ENCODE assay signal across 18 cellular contexts in the genomic region with DNA sequence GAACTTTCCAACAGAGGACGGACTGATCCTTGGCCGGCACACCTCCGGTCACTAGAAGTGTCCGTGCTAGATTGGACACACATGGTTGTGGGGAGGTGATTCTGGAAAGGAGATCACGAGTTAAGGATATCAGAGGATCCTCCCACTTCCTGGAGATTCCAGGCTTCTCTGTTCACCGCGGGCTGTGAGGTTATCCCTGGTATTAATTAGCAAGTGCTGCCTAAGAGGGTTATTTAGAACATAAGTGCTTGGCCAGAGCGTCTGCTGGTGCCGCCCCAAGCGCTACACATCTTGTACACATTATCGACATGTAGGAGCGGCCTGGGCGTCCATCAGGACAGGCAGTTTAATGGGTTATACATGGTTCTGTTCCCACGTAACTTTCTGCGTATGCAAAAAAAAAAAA.
DNase-seq lines count a peak whose midpoint lies in the region; FAIRE-seq and TF ChIP-seq lines count a peak whose summit lies in the region.
"Had no signal": no experiment of that assay in that cellular context is flagged by ENCODE, and none has a peak within 500 bp of the region (broad histone marks: within the 10 kb centered on the region; RNA-seq: fewer than 3 reads in every experiment).

No MANE protein-coding gene starts in this region.

- no peak overlapping the region for H2BK20ac ChIP-seq in H1 (ENCODE audit: low read length)

- H3K9me3 Mint-ChIP-seq in neural crest cell, result no peaks in the 10 kb centered on the region
- H3K9me3 Mint-ChIP-seq: stimulated activated effector memory CD8-positive, alpha-beta T cell treated with anti-CD3 and anti-CD28 coated beads, Interleukin-12 subunit alpha, Interleukin-12 subunit beta, amount 100 ng/mL, for 72 hours had no signal

- H3K4me3 Mint-ChIP-seq in neural crest cell, result peak overlapping the region; percentile 61
- H3K4me3 Mint-ChIP-seq: CD4-positive, CD25-positive, alpha-beta regulatory T cell; stimulated activated effector memory CD8-positive, alpha-beta T cell treated with anti-CD3 and anti-CD28 coated beads, Interleukin-12 subunit alpha, Interleukin-12 subunit beta, amount 100 ng/mL, for 72 hours had no signal

- H3K79me1 ChIP-seq in H1 (ENCODE audit: low read depth, low read length), result no peaks in the 10 kb centered on the region

- no peaks in the 10 kb centered on the region for H3K9me3 ChIP-seq in GM23248 (ENCODE audit: low read depth)
- no peaks in the 10 kb centered on the region for H3K9me3 ChIP-seq in H1 (ENCODE audit: insufficient read depth in 2 of 2, low read depth in 1 of 2, low read length in 1 of 2)

- peaks cover 40% of the 10 kb centered on the region for H3K27me3 Mint-ChIP-seq in neural crest cell (ENCODE audit: low read depth)
- H3K27me3 Mint-ChIP-seq: progenitor cell of endocrine pancreas had no signal

- TF ChIP-seq POLR2A in H1 (IDR thresholded peaks at IDR 0.05; ENCODE audit: control extremely low read depth in 1 of 2, low read depth in 2 of 2, low read length in 2 of 2) (no peak), erythroblast (IDR thresholded peaks at IDR 0.05; ENCODE audit: low read length) (no peak)

- H4K20me1 ChIP-seq in GM23248 (ENCODE audit: insufficient read depth) (no peaks in the 10 kb centered on the region), H1 (replicated peaks in 1 of 2; ENCODE audit: control insufficient read depth in 1 of 2, insufficient read depth in 2 of 2, low read length in 2 of 2) (no peaks in the 10 kb centered on the region)

- H2BK5ac ChIP-seq in H1 (ENCODE audit: low read depth, low read length), result no peak overlapping the region

- no peaks in the 10 kb centered on the region for H3K9me2 ChIP-seq in GM23248 (ENCODE audit: insufficient read depth)

- no peak overlapping the region for H4K91ac ChIP-seq in H1 (replicated peaks; ENCODE audit: insufficient read length, low read length)

- no peak for TF ChIP-seq RAD21 in H1 (IDR thresholded peaks at IDR 0.05 in 1 of 2, conservative IDR thresholded peaks at IDR 0.05 in 1 of 2; ENCODE audit: low read depth in 2 of 2, low read length in 2 of 2)

- POLR2A ChIA-PET in H1 (lab: Charles Lee; ENCODE audit: partially characterized antibody), result interaction anchor here (1.1 kb wide), 2 partner anchors 25 to 458 kb away, joined by 3 to 4 read pairs; no protein-coding TSS in a partner anchor

- H3K4ac ChIP-seq in H1 (replicated peaks; ENCODE audit: insufficient read length, low read depth, low read length), result no peak overlapping the region

- H3K23ac ChIP-seq in H1 (ENCODE audit: insufficient read length), result no peak overlapping the region

- peaks cover 30% of the 10 kb centered on the region for H3F3A ChIP-seq in GM23248 (ENCODE audit: insufficient read depth)

- CTCF ChIA-PET in H1 (lab: Charles Lee; ENCODE audit: partially characterized antibody), result interaction anchor here (0.7 to 7.5 kb wide), 11 partner anchors 8 to 670 kb away, joined by 3 to 79 read pairs (median 4); a partner anchor contains a TSS

- no peak overlapping the region for H3K27ac Mint-ChIP-seq in neural crest cell (ENCODE audit: unreplicated experiment)
- H3K27ac Mint-ChIP-seq: CD4-positive, CD25-positive, alpha-beta regulatory T cell; progenitor cell of endocrine pancreas; stimulated activated effector memory CD8-positive, alpha-beta T cell treated with anti-CD3 and anti-CD28 coated beads, Interleukin-12 subunit alpha, Interleukin-12 subunit beta, amount 100 ng/mL, for 72 hours had no signal

- H3K36me3 ChIP-seq in GM23248 (ENCODE audit: low read depth) (no peaks in the 10 kb centered on the region), H1 (ENCODE audit: control insufficient read depth in 2 of 4, insufficient read depth in 4 of 4, low read length in 3 of 4) (no peaks in the 10 kb centered on the region)

- no peak overlapping the region for H2AK5ac ChIP-seq in H1 (ENCODE audit: low read depth, low read length)

- no peak overlapping the region for H4K5ac ChIP-seq in H1 (ENCODE audit: insufficient read length, low read depth, low read length)

- H2BK12ac ChIP-seq in H1 (ENCODE audit: low read depth, low read length), result 0 out of 2 replicates have a peak overlapping the region, but pooled peaks have one; percentile 17

- no peaks in the 10 kb centered on the region for H3K23me2 ChIP-seq in H1 (ENCODE audit: low read depth, low read length)

- peaks cover 78% of the 10 kb centered on the region for H3K4me1 Mint-ChIP-seq in neural crest cell

- DNase-seq in AG08395 (ENCODE audit: low spot score), result peak; percentile 72
- DNase-seq in GM23248, result peak; percentile 69
- DNase-seq in H1 (ENCODE audit: low read depth in 1 of 2, low spot score in 2 of 2), result no peak
- DNase-seq in neural crest cell (ENCODE audit: low read depth, low spot score), result no peak
- DNase-seq in erythroblast (lab: John Stamatoyannopoulos, UW), result no peak
- no peak for DNase-seq in midbrain (lab: John Stamatoyannopoulos, UW)
- no peak for DNase-seq in medulla oblongata (ENCODE audit: extremely low spot score)
- DNase-seq in GM10266 (ENCODE audit: extremely low spot score), result no peak
- DNase-seq: activated CD4-positive, CD25-positive, alpha-beta regulatory T cell; amniotic stem cell; CD4-positive, CD25-positive, alpha-beta regulatory T cell; NCI-H1048; NCI-H774; stimulated activated CD4-positive, alpha-beta T cell treated with anti-CD3 and anti-CD28 coated beads, Interleukin-2, amount 100 ng/mL, for 24 hours had no signal

- in situ Hi-C loops in GM23248 (cut with MboI), result no loop called here

- 0 out of 2 replicates have a peak overlapping the region, but pooled peaks have one; percentile 95 for H2BK15ac ChIP-seq in H1 (ENCODE audit: low read length)

- WGBS in GM23248 (ENCODE audit: low coverage in 1 of 2, low lambda C conversion rate in 2 of 2, missing lambda C conversion rate in 2 of 2), 2 experiments, result 15 to 17% methylated on average over 15 of the region's 15 CpGs
- WGBS in H1 (ENCODE audit: extremely low coverage in 1 of 2, insufficient coverage in 1 of 2, insufficient read length in 1 of 2, insufficient replicate concordance in 2 of 2, low coverage in 1 of 2, low lambda C conversion rate in 2 of 2, missing lambda C conversion rate in 1 of 2), 2 experiments, result 86% methylated on average over 15 of the region's 15 CpGs; no CpG with 5 or more reads in 1 of the 2 experiments

- H3K9ac ChIP-seq in GM23248 (no peak overlapping the region), H1 (replicated peaks in 1 of 4; ENCODE audit: extremely low read depth in 1 of 4, low read depth in 3 of 4, low read length in 3 of 4) (no peak overlapping the region)

- no peak overlapping the region for H3K4me3 ChIP-seq in GM23248
- no peak overlapping the region for H3K4me3 ChIP-seq in H1 (ENCODE audit: extremely low read depth in 1 of 4, insufficient read depth in 2 of 4, low read depth in 3 of 4, low read length in 4 of 4)
- H3K4me3 ChIP-seq: lung had no signal

- no peaks in the 10 kb centered on the region for H3K27me3 ChIP-seq in GM23248 (replicated peaks; ENCODE audit: insufficient read depth)
- peaks cover 0 to 4% (median 1%) of the 10 kb centered on the region in 4 experiments; a peak in 3 of 7 replicates for H3K27me3 ChIP-seq in H1 (replicated peaks in 1 of 4; ENCODE audit: control insufficient read depth in 3 of 4, extremely low read depth in 1 of 4, insufficient read depth in 3 of 4, low read length in 3 of 4)

- no peak overlapping the region for H2BK120ac ChIP-seq in H1 (replicated peaks; ENCODE audit: low read depth, low read length)

- no peak overlapping the region for H4K8ac ChIP-seq in H1 (ENCODE audit: extremely low read depth, insufficient read depth, low read length)

- FAIRE-seq in H1 (lab: Jason Lieb, UNC), result no peak
- FAIRE-seq: G401.6 had no signal

- H3K27ac ChIP-seq in GM23248 (no peak overlapping the region), H1 (ENCODE audit: low read depth, low read length) (no peak overlapping the region)

- no peak for TF ChIP-seq EP300 in H1 (IDR thresholded peaks at IDR 0.05; ENCODE audit: borderline replicate concordance in 1 of 2, low read depth in 2 of 2, low read length in 2 of 2)

- no peak overlapping the region for H3K56ac ChIP-seq in H1 (replicated peaks; ENCODE audit: insufficient read length, low read depth, low read length)

- H3K14ac ChIP-seq in H1 (ENCODE audit: insufficient read length), result no peak overlapping the region

- TF ChIP-seq CTCF in H1 (IDR thresholded peaks at IDR 0.05; ENCODE audit: control extremely low read depth in 1 of 3, insufficient read depth in 1 of 3, low read depth in 1 of 3, low read length in 3 of 3), result no peak
- no peak for TF ChIP-seq CTCF in neural crest cell (conservative IDR thresholded peaks at IDR 0.05)
- TF ChIP-seq CTCF in GM10266 (IDR thresholded peaks at IDR 0.05; ENCODE audit: control insufficient read depth, insufficient read depth, low read depth, missing control alignments), result no peak

- H3K4me1 ChIP-seq in GM23248 (ENCODE audit: insufficient read depth) (peaks cover 40% of the 10 kb centered on the region), H1 (replicated peaks in 1 of 4; ENCODE audit: control insufficient read depth in 3 of 4, insufficient read depth in 4 of 4, low read length in 3 of 4) (peaks cover 0 to 26% (median 9%) of the 10 kb centered on the region in 4 experiments; a peak in 6 of 7 replicates)

- H2AFZ ChIP-seq in GM23248, result 0 out of 2 replicates have a peak overlapping the region, but pooled peaks have one; percentile 5
- no peak overlapping the region for H2AFZ ChIP-seq in H1 (ENCODE audit: low read length)

- H3K36me3 Mint-ChIP-seq in neural crest cell (ENCODE audit: low read depth), result peaks cover 2% of the 10 kb centered on the region
- H3K36me3 Mint-ChIP-seq: CD4-positive, CD25-positive, alpha-beta regulatory T cell had no signal

- H3K79me2 ChIP-seq in GM23248 (ENCODE audit: insufficient read depth), result no peaks in the 10 kb centered on the region
- H3K79me2 ChIP-seq in H1 (ENCODE audit: control insufficient read depth in 1 of 2, insufficient read depth in 2 of 2, low read length in 2 of 2), result no peaks in the 10 kb centered on the region

- H3K18ac ChIP-seq in H1 (ENCODE audit: extremely low read depth, low read length), result no peak overlapping the region

- peak overlapping the region; percentile 28 for H3K4me2 ChIP-seq in GM23248 (ENCODE audit: unreplicated experiment)
- H3K4me2 ChIP-seq in H1 (ENCODE audit: insufficient read depth in 1 of 2, low read depth in 2 of 2, low read length in 2 of 2), result no peak overlapping the region

TF ChIP-seq in H1, 55 proteins besides CTCF, POLR2A, EP300 and RAD21:
- TF ChIP-seq RXRA (IDR thresholded peaks at IDR 0.05; ENCODE audit: insufficient read depth, low read depth, low read length) (no peak), GTF2F1 (IDR thresholded peaks at IDR 0.05; ENCODE audit: borderline replicate concordance, low read depth, low read length) (no peak), TEAD4 (IDR thresholded peaks at IDR 0.05; ENCODE audit: low read depth, low read length) (no peak)

Comparison
In these comparisons a context has a peak if more than half of its experiments do, and no peak if none do; other contexts are left out.
1. DNase-seq: peak in AG08395 (single experiment) and GM23248 (single experiment); none in H1 (0 of 2), neural crest cell (single experiment), erythroblast (0 of 2), midbrain (single experiment), medulla oblongata (single experiment) and GM10266 (single experiment).